In the genomic region with DNA sequence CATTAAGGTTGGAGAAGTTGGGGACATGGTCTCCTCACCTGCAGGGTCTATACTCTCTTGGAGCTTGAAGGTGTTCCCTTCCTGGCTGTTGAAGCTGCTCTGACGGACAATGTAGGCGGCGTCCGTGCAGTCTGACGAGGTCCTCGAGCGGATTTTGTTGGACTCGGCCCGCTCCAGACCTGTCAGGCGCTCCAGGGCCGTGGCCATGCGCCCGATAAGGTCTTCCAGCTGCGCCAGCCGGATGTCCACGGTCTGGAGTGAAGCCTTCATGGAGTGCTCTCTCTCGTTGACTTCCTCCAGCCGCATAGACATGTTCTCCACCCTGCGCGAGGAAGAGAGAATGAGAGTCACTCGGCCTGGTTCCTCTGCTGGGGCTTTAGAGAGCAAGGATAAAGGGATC, we compare ENCODE assay signal across 34 cellular contexts.
DNase-seq lines count a peak whose midpoint lies in the region; ATAC-seq, FAIRE-seq and TF ChIP-seq lines count a peak whose summit lies in the region.
"Had no signal": no experiment of that assay in that cellular context is flagged by ENCODE, and none has a peak within 500 bp of the region (broad histone marks: within the 10 kb centered on the region; RNA-seq: fewer than 3 reads in every experiment).

No MANE protein-coding gene starts in this region.

- POLR2A ChIA-PET in IMR-90 (lab: Charles Lee; ENCODE audit: unreplicated experiment) (no interaction called here), K562 (lab: Yijun Ruan, JAX) (interaction anchor here (0.7 kb wide), 1 partner anchor 197 kb away, joined by 3 read pairs; no protein-coding TSS in a partner anchor)

- no TSS peak for BruUV-seq in IMR-90 (replicated peaks; lab: Mats Ljungman, UMichigan)
- BruUV-seq in K562 (replicated peaks; lab: Mats Ljungman, UMichigan): no TSS peak

- ATAC-seq in Right ventricle myocardium inferior (no peak), heart left ventricle (no peak), IMR-90 (ENCODE audit: low read depth) (no peak), K562 (no peak)
- ATAC-seq: A549; CD8-positive, alpha-beta T cell had no signal

- H2AFZ ChIP-seq in IMR-90 (replicated peaks; ENCODE audit: low read length, poor library complexity) (no peak overlapping the region), K562 (ENCODE audit: low read depth, low read length) (no peak overlapping the region), trophoblast cell (ENCODE audit: insufficient read depth, low read length, poor library complexity) (no peak overlapping the region)

- H3K9me3 ChIP-seq in heart left ventricle (no peaks in the 10 kb centered on the region), IMR-90 (ENCODE audit: control insufficient read depth, insufficient read depth, low read length) (no peaks in the 10 kb centered on the region), K562 (replicated peaks; ENCODE audit: control insufficient read depth, insufficient read depth, low read depth, low read length) (no peaks in the 10 kb centered on the region), trophoblast cell (ENCODE audit: insufficient read depth, low read depth, low read length) (no peaks in the 10 kb centered on the region), transverse colon (no peaks in the 10 kb centered on the region)
- H3K9me3 ChIP-seq: A549, BE2C, BLaER1, Caco-2 had no signal

- H3K18ac ChIP-seq in IMR-90 (ENCODE audit: low read depth, low read length) (no peak overlapping the region), trophoblast cell (ENCODE audit: low read length) (no peak overlapping the region)

- in situ Hi-C loops in IMR-90 (cut with MboI; ENCODE audit: low sequenced_read_pairs): loop anchor here (5.0 kb wide), 1 partner anchor 50 kb away; no protein-coding TSS in a partner anchor
- in situ Hi-C loops in K562 (cut with MboI): no loop called here
- in situ Hi-C loops in transverse colon (cut with MboI; ENCODE audit: low pct_ligation_motif_present in 1 of 4, low pct_unique_long_range_greater_than_20kb in 1 of 4, low sequenced_read_pairs in 3 of 4): no loop called here

- H3K9me1 ChIP-seq in IMR-90 (ENCODE audit: insufficient read depth, low read length): peaks cover 6% of the 10 kb centered on the region
- no peaks in the 10 kb centered on the region for H3K9me1 ChIP-seq in K562 (ENCODE audit: control insufficient read depth, insufficient read depth, low read length)

- CTCF ChIA-PET in IMR-90 (lab: Yijun Ruan, JAX) (no interaction called here), K562 (lab: Yijun Ruan, JAX; ENCODE audit: low intra/inter-chr PET ratio) (no interaction called here)

- no peak overlapping the region for H2BK12ac ChIP-seq in trophoblast cell (ENCODE audit: low read length)

- no peak overlapping the region for H2BK20ac ChIP-seq in IMR-90 (ENCODE audit: low read depth, low read length)

- no peak overlapping the region for H4K12ac ChIP-seq in trophoblast cell (ENCODE audit: low read depth, low read length)

- no peaks in the 10 kb centered on the region for H3K79me2 ChIP-seq in K562 (ENCODE audit: control insufficient read depth, insufficient read depth, low read length)
- no peaks in the 10 kb centered on the region for H3K79me2 ChIP-seq in trophoblast cell (ENCODE audit: control insufficient read depth, insufficient read depth, low read length, poor library complexity)

- H4K5ac ChIP-seq in IMR-90 (ENCODE audit: low read depth, low read length): no peak overlapping the region

- H2AK5ac ChIP-seq in IMR-90 (ENCODE audit: low read depth, low read length): peak overlapping the region; percentile 9; the same call in 1 of the 2 replicates
- no peak overlapping the region for H2AK5ac ChIP-seq in trophoblast cell (ENCODE audit: low read length)

- intact Hi-C loops in Right ventricle myocardium inferior (cut with DNase I): no loop called here
- intact Hi-C loops in heart left ventricle (cut with DNase I): no loop called here
- intact Hi-C loops in IMR-90 (cut with micrococcal nuclease): no loop called here
- intact Hi-C loops in K562 (cut with micrococcal nuclease): no loop called here
- intact Hi-C loops in transverse colon (cut with DNase I; ENCODE audit: low total_unique reads): no loop called here

- TF ChIP-seq RAD21 in IMR-90 (IDR thresholded peaks at IDR 0.05; ENCODE audit: low read length) (no peak), K562 (CRISPR knock-in tag; conservative IDR thresholded peaks at IDR 0.05 in 1 of 2, IDR thresholded peaks at IDR 0.05 in 1 of 2) (no peak)

- TF ChIP-seq EP300 in K562 (IDR thresholded peaks at IDR 0.05; ENCODE audit: low read length) (no peak), transverse colon (IDR thresholded peaks at IDR 0.05; ENCODE audit: low read depth) (no peak)

- no peak overlapping the region for H3K4me3 ChIP-seq in heart left ventricle
- H3K4me3 ChIP-seq in IMR-90 (ENCODE audit: insufficient read depth, low read depth, low read length): no peak overlapping the region
- H3K4me3 ChIP-seq in K562: no peak overlapping the region
- no peak overlapping the region for H3K4me3 ChIP-seq in trophoblast cell (ENCODE audit: low read depth, low read length)
- no peak overlapping the region for H3K4me3 ChIP-seq in transverse colon
- H3K4me3 ChIP-seq: A549; BLaER1; BLaER1 treated with 17β-estradiol and CSF1 and Interleukin-3, amounts not matched to agents 10 nM and 100 nM had no signal

- no peak overlapping the region for H2BK15ac ChIP-seq in IMR-90 (ENCODE audit: low read depth, low read length)

- H3K9ac ChIP-seq in IMR-90 (ENCODE audit: low read depth, low read length) (no peak overlapping the region), K562 (ENCODE audit: insufficient read depth in 1 of 2, low read depth in 2 of 2, low read length in 2 of 2) (no peak overlapping the region), trophoblast cell (ENCODE audit: low read length) (peak overlapping the region; percentile 9)
- H3K9ac ChIP-seq: BLaER1; BLaER1 treated with 17β-estradiol and CSF1 and Interleukin-3, amounts not matched to agents 10 nM and 100 nM had no signal

- H3K4ac ChIP-seq in IMR-90 (ENCODE audit: low read depth, low read length) (no peak overlapping the region), trophoblast cell (ENCODE audit: low read depth, low read length) (no peak overlapping the region)

- H3K4me2 ChIP-seq in IMR-90 (ENCODE audit: low read depth, low read length): no peak overlapping the region
- no peak overlapping the region for H3K4me2 ChIP-seq in K562 (ENCODE audit: insufficient read depth, low read length)
- no peak overlapping the region for H3K4me2 ChIP-seq in trophoblast cell (ENCODE audit: low read length)
- H3K4me2 ChIP-seq: A549; BLaER1; BLaER1 treated with 17β-estradiol and CSF1 and Interleukin-3, amounts not matched to agents 10 nM and 100 nM had no signal

- peak; percentile 61 for DNase-seq in Right ventricle myocardium inferior (ENCODE audit: missing footprints)
- no peak for DNase-seq in heart left ventricle
- DNase-seq in IMR-90: no peak
- no peak for DNase-seq in K562 (ENCODE audit: extremely low read depth in 1 of 4, low spot score in 3 of 4)
- no peak for DNase-seq in trophoblast cell
- no peak for DNase-seq in NOMO-1 treated with DMSO at 0.1 percent for 48 hours (lab: John Stamatoyannopoulos, UW; ENCODE audit: unreplicated experiment)
- DNase-seq in transverse colon: no peak
- DNase-seq in epidermal melanocyte (ENCODE audit: insufficient read length, low spot score): no peak
- DNase-seq: 8988T; ACHN; AML-193; BE2C; Caco-2; Calu3; CD4-positive, alpha-beta memory T cell; CD4-positive, alpha-beta T cell; CD4-positive, CD25-positive, alpha-beta regulatory T cell; CD8-positive, alpha-beta memory T cell; CD8-positive, alpha-beta T cell; COR-L47; DMS 273 treated with DMSO at 0.1 percent for 48 hours; DMS153; DMS53; DMS79; DMS79 treated with DMSO at 0.1 percent for 48 hours; DND-41; EL had no signal

- H4K20me1 ChIP-seq in IMR-90 (ENCODE audit: insufficient read depth, low read length) (no peaks in the 10 kb centered on the region), K562 (replicated peaks; ENCODE audit: control insufficient read depth, insufficient read depth, low read length) (no peaks in the 10 kb centered on the region)
- H4K20me1 ChIP-seq: BLaER1; BLaER1 treated with 17β-estradiol and CSF1 and Interleukin-3, amounts not matched to agents 10 nM and 100 nM had no signal

- H3K27me3 ChIP-seq in heart left ventricle (no peaks in the 10 kb centered on the region), IMR-90 (ENCODE audit: control insufficient read depth, insufficient read depth, low read length) (no peaks in the 10 kb centered on the region), K562 (ENCODE audit: control insufficient read depth in 2 of 2, insufficient read depth in 2 of 2, low read length in 2 of 2) (peaks cover 0 to 18% of the 10 kb centered on the region in 2 experiments; a peak in 3 of 5 replicates), trophoblast cell (ENCODE audit: insufficient read depth, low read length) (no peaks in the 10 kb centered on the region), transverse colon (no peaks in the 10 kb centered on the region)
- H3K27me3 ChIP-seq: BE2C; BLaER1; BLaER1 treated with 17β-estradiol and CSF1 and Interleukin-3, amounts not matched to agents 10 nM and 100 nM had no signal

- H3K27ac ChIP-seq in heart left ventricle: no peak overlapping the region
- H3K27ac ChIP-seq in IMR-90 (ENCODE audit: insufficient read depth, low read length): no peak overlapping the region
- no peak overlapping the region for H3K27ac ChIP-seq in K562 (ENCODE audit: extremely low read depth, low read depth, low read length)
- H3K27ac ChIP-seq in trophoblast cell (ENCODE audit: low read depth, low read length): no peak overlapping the region
- H3K27ac ChIP-seq in transverse colon: no peak overlapping the region
- H3K27ac ChIP-seq: 22Rv1; A549; BLaER1; BLaER1 treated with 17β-estradiol and CSF1 and Interleukin-3, amounts not matched to agents 10 nM and 100 nM; C4-2B had no signal

- TF ChIP-seq POLR2A in heart left ventricle (IDR thresholded peaks at IDR 0.05): no peak
- TF ChIP-seq POLR2A in IMR-90 (IDR thresholded peaks at IDR 0.05; ENCODE audit: low read depth, low read length): no peak
- no peak for TF ChIP-seq POLR2A in K562 (conservative IDR thresholded peaks at IDR 0.05)
- TF ChIP-seq POLR2A in transverse colon (IDR thresholded peaks at IDR 0.05): no peak

- 95 to 99% (median 95%) methylated on average over 20 to 21 of the region's 21 CpGs for WGBS in heart left ventricle, 4 donors
- WGBS in IMR-90 (ENCODE audit: extremely low coverage in 2 of 2, insufficient read length in 1 of 2), 2 experiments: 95% methylated on average over 12 of the region's 21 CpGs; no CpG with 5 or more reads in 1 of the 2 experiments
- WGBS in K562 (ENCODE audit: insufficient coverage, low coverage, missing lambda C conversion rate): 13% methylated on average over 15 of the region's 21 CpGs
- WGBS in trophoblast cell (ENCODE audit: extremely low coverage, insufficient coverage, insufficient read length): no CpG with 5 or more reads among the region's 21 CpGs
- 98% methylated on average over 21 of the region's 21 CpGs; no CpG with 5 or more reads in 1 of the 2 donors for WGBS in transverse colon (ENCODE audit: low coverage in 1 of 2), 2 donors

- H2AK9ac ChIP-seq in IMR-90 (replicated peaks; ENCODE audit: low read depth, low read length, poor library complexity): no peak overlapping the region

- H2BK5ac ChIP-seq in IMR-90 (ENCODE audit: low read depth, low read length, poor library complexity, severe bottlenecking): no peak overlapping the region
- H2BK5ac ChIP-seq in trophoblast cell (ENCODE audit: low read depth, low read length, poor library complexity): no peak overlapping the region

- no peak overlapping the region for H4K8ac ChIP-seq in IMR-90 (ENCODE audit: low read depth in 2 of 2, low read length in 2 of 2)
- no peak overlapping the region for H4K8ac ChIP-seq in trophoblast cell (ENCODE audit: low read depth, low read length)

- peaks cover 0 to 6% (median 0%) of the 10 kb centered on the region in 12 donors for H3K4me1 ChIP-seq in heart left ventricle
- H3K4me1 ChIP-seq in IMR-90 (ENCODE audit: control insufficient read depth, insufficient read depth, low read length): peaks cover 12% of the 10 kb centered on the region
- H3K4me1 ChIP-seq in K562 (replicated peaks in 1 of 2; ENCODE audit: control insufficient read depth in 2 of 2, insufficient read depth in 2 of 2, low read length in 2 of 2): peaks cover 0 to 4% of the 10 kb centered on the region in 2 experiments; a peak in 2 of 5 replicates
- no peaks in the 10 kb centered on the region for H3K4me1 ChIP-seq in trophoblast cell (ENCODE audit: control insufficient read depth in 1 of 2, insufficient read depth in 2 of 2, low read length in 2 of 2)
- peaks cover 0 to 7% (median 0%) of the 10 kb centered on the region in 4 donors for H3K4me1 ChIP-seq in transverse colon
- H3K4me1 ChIP-seq: A549, BE2C, Caco-2 had no signal

- no peaks in the 10 kb centered on the region for H3K79me1 ChIP-seq in IMR-90 (ENCODE audit: low read depth in 1 of 2, low read length in 2 of 2)
- no peaks in the 10 kb centered on the region for H3K79me1 ChIP-seq in trophoblast cell (ENCODE audit: low read length)

- dilution Hi-C loops in IMR-90 (cut with HindIII; ENCODE audit: low sequenced_read_pairs, unreplicated experiment): no loop called here

- H4K91ac ChIP-seq in IMR-90 (ENCODE audit: insufficient read depth, low read depth, low read length) (no peak overlapping the region), trophoblast cell (ENCODE audit: low read depth, low read length) (no peak overlapping the region)

- no peak overlapping the region for H3K14ac ChIP-seq in IMR-90 (replicated peaks; ENCODE audit: low read depth, low read length)
- H3K14ac ChIP-seq in trophoblast cell (ENCODE audit: low read length): no peak overlapping the region

- H3K56ac ChIP-seq in IMR-90 (ENCODE audit: extremely low read depth, insufficient read depth, low read length): no peak overlapping the region

- peak overlapping the region; percentile 61; the same call in 1 of the 2 replicates for H2BK120ac ChIP-seq in IMR-90 (ENCODE audit: low read depth, low read length)
- H2BK120ac ChIP-seq in trophoblast cell (ENCODE audit: insufficient read depth, low read length, poor library complexity): no peak overlapping the region

- no peak for FAIRE-seq in K562 (lab: Jason Lieb, UNC)
- FAIRE-seq: A204.1, A549, D721Med had no signal

- TF ChIP-seq CTCF in heart left ventricle (IDR thresholded peaks at IDR 0.05) (no peak), IMR-90 (conservative IDR thresholded peaks at IDR 0.05; ENCODE audit: low read depth, low read length) (no peak), K562 (IDR thresholded peaks at IDR 0.05 in 2 of 3, conservative IDR thresholded peaks at IDR 0.05 in 1 of 3; ENCODE audit: insufficient read depth in 2 of 3, low read depth in 1 of 3, low read length in 3 of 3) (no peak), transverse colon (IDR thresholded peaks at IDR 0.05) (no peak)

- H3K36me3 ChIP-seq in heart left ventricle (no peaks in the 10 kb centered on the region), IMR-90 (ENCODE audit: control insufficient read depth, insufficient read depth, low read length) (no peaks in the 10 kb centered on the region), K562 (ENCODE audit: control insufficient read depth, insufficient read depth, low read length) (no peaks in the 10 kb centered on the region), trophoblast cell (ENCODE audit: control insufficient read depth in 1 of 2, insufficient read depth in 2 of 2, low read length in 2 of 2) (no peaks in the 10 kb centered on the region), transverse colon (no peaks in the 10 kb centered on the region)
- H3K36me3 ChIP-seq: BE2C; BLaER1; BLaER1 treated with 17β-estradiol and CSF1 and Interleukin-3, amounts not matched to agents 10 nM and 100 nM had no signal

- no peak overlapping the region for H3K23ac ChIP-seq in IMR-90 (ENCODE audit: low read depth, low read length)
- no peak overlapping the region for H3K23ac ChIP-seq in trophoblast cell (ENCODE audit: low read length)
